Comparison of ENCODE assay signal across 20 cellular contexts in genomic region chrX:29948653-29949052, GRCh38.
DNase-seq lines count a peak whose midpoint lies in the region; ATAC-seq, FAIRE-seq and TF ChIP-seq lines count a peak whose summit lies in the region.
"Had no signal": no experiment of that assay in that cellular context is flagged by ENCODE, and none has a peak within 500 bp of the region (broad histone marks: within the 10 kb centered on the region; RNA-seq: fewer than 3 reads in every experiment).

No MANE protein-coding gene starts in this region.

- H3T11ph ChIP-seq in H9 (ENCODE audit: low read length), result no peak overlapping the region

- no peaks in the 10 kb centered on the region for H3K79me2 ChIP-seq in H9 (ENCODE audit: insufficient read depth, low read length)

- H3K4me3 ChIP-seq in small intestine (ENCODE audit: low read depth in 1 of 2, low read length in 2 of 2), result no peak overlapping the region
- H3K4me3 ChIP-seq: dorsolateral prefrontal cortex, heart left ventricle, left ventricle myocardium inferior had no signal

- no peaks in the 10 kb centered on the region for H4K20me1 ChIP-seq in H9 (ENCODE audit: control insufficient read depth, insufficient read depth, insufficient read length)

- no peak overlapping the region for H2BK5ac ChIP-seq in H9 (ENCODE audit: insufficient read length, low read length)

- H2AK5ac ChIP-seq in H9 (ENCODE audit: insufficient read length, low read length), result no peak overlapping the region

- no peak overlapping the region for H3K14ac ChIP-seq in H9 (ENCODE audit: insufficient read depth, low read length)

- H3K23me2 ChIP-seq in H9 (ENCODE audit: insufficient read length, low read depth, low read length, poor library complexity, severe bottlenecking), result no peaks in the 10 kb centered on the region

- no peak overlapping the region for H3K27ac ChIP-seq in small intestine (ENCODE audit: low read depth in 1 of 2, low read length in 1 of 2)
- no peak overlapping the region for H3K27ac ChIP-seq in H9 (ENCODE audit: insufficient read length, low read depth, low read length)
- H3K27ac ChIP-seq: dorsolateral prefrontal cortex, heart left ventricle, left ventricle myocardium inferior, VCaP had no signal

- H4K91ac ChIP-seq in H9 (ENCODE audit: insufficient read length, low read depth, low read length), result no peak overlapping the region

- no peak overlapping the region for H3K56ac ChIP-seq in H9 (ENCODE audit: insufficient read length, low read depth, low read length)

- no peak overlapping the region for H3K23ac ChIP-seq in H9 (ENCODE audit: insufficient read length, low read depth, low read length)

- no peaks in the 10 kb centered on the region for H3K36me3 Mint-ChIP-seq in T-helper 2 cell treated with Interferon-gamma antibody and Interleukin-4, amounts not matched to agents 5 μg/mL and 100 μg/mL, for 36 hours (ENCODE audit: low read depth)
- H3K36me3 Mint-ChIP-seq in H9 (ENCODE audit: insufficient read depth in 1 of 3, low read depth in 3 of 3), result no peaks in the 10 kb centered on the region
- H3K36me3 Mint-ChIP-seq: CD4-positive, alpha-beta memory T cell had no signal

- no peak overlapping the region for H4K8ac ChIP-seq in H9 (replicated peaks; ENCODE audit: insufficient read length, low read depth, low read length)

- TF ChIP-seq CTCF in H9 (conservative IDR thresholded peaks at IDR 0.05), result no peak

- H3K4me1 ChIP-seq in small intestine (ENCODE audit: control insufficient read depth in 2 of 2, insufficient read depth in 1 of 2, low read depth in 1 of 2, low read length in 1 of 2), result no peaks in the 10 kb centered on the region
- no peaks in the 10 kb centered on the region for H3K4me1 ChIP-seq in H9 (ENCODE audit: insufficient read depth, low read length)
- H3K4me1 ChIP-seq: heart left ventricle, left ventricle myocardium inferior had no signal

- no peak overlapping the region for H2AFZ ChIP-seq in H9 (ENCODE audit: low read length)

- H3K4me2 ChIP-seq in H9 (ENCODE audit: insufficient read depth, insufficient read length, low read length), result no peak overlapping the region

- H3K27me3 Mint-ChIP-seq in T-helper 2 cell treated with Interferon-gamma antibody and Interleukin-4, amounts not matched to agents 5 μg/mL and 100 μg/mL, for 36 hours (ENCODE audit: low read depth), result no peaks in the 10 kb centered on the region
- H3K27me3 Mint-ChIP-seq in H9 (ENCODE audit: low read depth), result no peaks in the 10 kb centered on the region
- H3K27me3 Mint-ChIP-seq: CD4-positive, alpha-beta memory T cell; progenitor cell of endocrine pancreas had no signal

- WGBS in small intestine, 3 donors, result 15 to 46% (median 15%) methylated on average over 1 of the region's 1 CpG
- WGBS in H9 (ENCODE audit: extremely low coverage, insufficient read length, low lambda C conversion rate), result no CpG with 5 or more reads among the region's 1 CpG

- H2BK15ac ChIP-seq in H9 (ENCODE audit: low read depth, low read length), result no peak overlapping the region

- no peak for ATAC-seq in GM19467 (IDR thresholded peaks at IDR 0.05; ENCODE audit: unreplicated experiment)
- ATAC-seq: HCT116, heart left ventricle, HepG2 had no signal

- peak; percentile 30 for FAIRE-seq in small intestine (lab: Jason Lieb, UNC)
- FAIRE-seq: HepG2 had no signal

- no peaks in the 10 kb centered on the region for H3K9me3 ChIP-seq in small intestine (ENCODE audit: control insufficient read depth, low read depth)
- H3K9me3 ChIP-seq in H9 (ENCODE audit: control insufficient read depth, low read depth, low read length), result no peaks in the 10 kb centered on the region
- H3K9me3 ChIP-seq: heart left ventricle, left ventricle myocardium inferior had no signal

- H2BK120ac ChIP-seq in H9 (ENCODE audit: low read depth, low read length, poor library complexity, severe bottlenecking), result no peak overlapping the region

- H3K9me3 Mint-ChIP-seq in T-helper 2 cell treated with Interferon-gamma antibody and Interleukin-4, amounts not matched to agents 5 μg/mL and 100 μg/mL, for 36 hours, result peaks cover 4% of the 10 kb centered on the region
- H3K9me3 Mint-ChIP-seq in H9, result peaks cover 3 to 50% of the 10 kb centered on the region in 2 experiments

- H4K5ac ChIP-seq in H9 (ENCODE audit: insufficient read length, low read depth, low read length), result no peak overlapping the region

- H2BK12ac ChIP-seq in H9 (ENCODE audit: insufficient read length, low read depth, low read length), result no peak overlapping the region

- no peaks in the 10 kb centered on the region for H3K4me1 Mint-ChIP-seq in T-helper 2 cell treated with Interferon-gamma antibody and Interleukin-4, amounts not matched to agents 5 μg/mL and 100 μg/mL, for 36 hours (ENCODE audit: low read depth)
- H3K4me1 Mint-ChIP-seq in H9, result peaks cover 0 to 2% of the 10 kb centered on the region in 2 experiments; a peak in 1 of 4 replicates
- H3K4me1 Mint-ChIP-seq: CD4-positive, alpha-beta memory T cell had no signal

- DNase-seq in HS-5 (ENCODE audit: low read depth) (peak; percentile 32), RPMI7951 (ENCODE audit: low read depth) (peak; percentile 45), fibroblast of peridontal ligament (ENCODE audit: extremely low read depth) (peak; percentile 1), small intestine (no peak), H9 (no peak)
- DNase-seq in T-helper 2 cell treated with Interferon-gamma antibody and Interleukin-4, amounts not matched to agents 5 μg/mL and 100 μg/mL, for 36 hours (ENCODE audit: low spot score), result no peak
- DNase-seq: activated effector memory CD4-positive, alpha-beta T cell treated with anti-CD3 and anti-CD28 coated beads, Interleukin-2, amount 50 U/mL, for 16 hours; CD4-positive, alpha-beta memory T cell; DMS79; dorsolateral prefrontal cortex; heart left ventricle; left ventricle myocardium inferior; NCI-H1436 treated with DMSO at 0.1 percent for 48 hours; NCI-H774; stimulated activated naive CD4-positive, alpha-beta T cell had no signal

- H3K18ac ChIP-seq in H9 (ENCODE audit: insufficient read length, low read depth, low read length), result no peak overlapping the region

- no peak overlapping the region for H3K4me3 Mint-ChIP-seq in T-helper 2 cell treated with Interferon-gamma antibody and Interleukin-4, amounts not matched to agents 5 μg/mL and 100 μg/mL, for 36 hours
- H3K4me3 Mint-ChIP-seq in H9, result no peak overlapping the region
- H3K4me3 Mint-ChIP-seq: CD4-positive, alpha-beta memory T cell had no signal

- no peaks in the 10 kb centered on the region for H3K79me1 ChIP-seq in H9 (ENCODE audit: insufficient read depth, low read depth, low read length, poor library complexity, severe bottlenecking)

- no peaks in the 10 kb centered on the region for H3K36me3 ChIP-seq in small intestine (ENCODE audit: control insufficient read depth in 2 of 2, insufficient read depth in 2 of 2, low read length in 2 of 2)
- H3K36me3 ChIP-seq: heart left ventricle, left ventricle myocardium inferior had no signal

- no peak overlapping the region for H3K9ac ChIP-seq in H9 (ENCODE audit: extremely low read depth, insufficient read length, low read length)

- H3K27ac Mint-ChIP-seq in T-helper 2 cell treated with Interferon-gamma antibody and Interleukin-4, amounts not matched to agents 5 μg/mL and 100 μg/mL, for 36 hours, result no peak overlapping the region
- no peak overlapping the region for H3K27ac Mint-ChIP-seq in H9
- H3K27ac Mint-ChIP-seq: CD4-positive, alpha-beta memory T cell; progenitor cell of endocrine pancreas had no signal

- no peak overlapping the region for H2BK20ac ChIP-seq in H9 (ENCODE audit: low read depth, low read length, poor library complexity, severe bottlenecking)

- H3K4ac ChIP-seq in H9 (ENCODE audit: low read depth, low read length), result no peak overlapping the region

- H3K27me3 ChIP-seq in small intestine (ENCODE audit: control insufficient read depth in 2 of 2, insufficient read depth in 2 of 2, low read length in 2 of 2) (no peaks in the 10 kb centered on the region), H9 (ENCODE audit: insufficient read depth, low read length) (no peaks in the 10 kb centered on the region)
- H3K27me3 ChIP-seq: heart left ventricle had no signal

Comparison
In these comparisons a context has a peak if more than half of its experiments do, and no peak if none do; other contexts are left out.
1. DNase-seq: peak in HS-5 (single experiment), RPMI7951 (single experiment) and fibroblast of peridontal ligament (single experiment); none in small intestine (single experiment), T-helper 2 cell treated with Interferon-gamma antibody and Interleukin-4, amounts not matched to agents 5 μg/mL and 100 μg/mL, for 36 hours (single experiment) and H9 (single experiment).